ENCODE assay signal across 8 cellular contexts in the genomic region with DNA sequence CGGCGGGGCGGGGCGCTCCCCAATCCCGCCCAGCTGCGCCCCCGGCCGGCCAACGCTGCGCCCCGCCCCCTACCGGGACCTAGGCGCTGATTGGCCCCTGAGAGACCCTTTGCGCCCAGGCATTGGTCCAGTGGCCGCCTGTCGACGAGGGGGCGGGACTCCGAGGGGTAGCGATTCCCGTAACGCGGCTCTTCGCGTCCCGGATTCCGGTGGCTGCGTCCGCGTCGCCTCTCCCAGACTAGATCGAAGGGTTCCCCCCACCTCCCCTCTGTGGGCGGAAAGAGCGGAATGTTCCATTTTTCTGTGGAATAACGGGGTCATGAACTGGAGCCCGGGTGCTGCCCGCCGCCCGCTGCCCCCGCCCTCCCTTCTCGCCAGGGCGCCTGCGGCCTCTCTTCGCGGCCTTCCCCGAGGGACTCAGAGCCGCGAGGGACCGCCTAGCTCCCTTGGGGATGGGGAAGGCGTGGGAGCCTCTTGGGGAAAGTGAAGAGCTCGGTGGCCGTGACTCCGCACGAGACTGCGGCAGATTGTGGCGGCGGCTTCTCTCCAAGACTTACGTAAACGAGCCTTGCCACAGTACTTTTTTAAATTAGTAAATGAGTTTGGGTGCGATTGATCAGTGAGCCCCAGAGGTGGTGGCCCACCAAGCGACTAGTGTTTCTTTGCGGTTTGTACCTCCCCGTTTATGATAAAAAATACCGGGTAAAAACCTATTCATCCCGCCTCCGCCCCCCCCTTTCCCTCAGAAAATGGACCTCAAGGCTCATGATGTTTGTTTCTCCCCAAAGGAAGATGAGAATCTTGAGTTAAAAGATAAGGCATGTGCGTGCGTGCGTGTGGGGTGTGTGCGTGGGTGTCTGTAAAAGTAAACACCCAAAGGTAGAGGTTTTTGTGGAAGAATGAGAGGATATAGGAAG. TPM values are rescaled to one million over a fixed set of nuclear protein-coding genes. Genes with fewer than 3 reads are reported as not detected.
A peak's percentile ranks its signal among the peaks of the same experiment; 100 is the strongest.
DNase-seq lines count a peak whose midpoint lies in the region; ATAC-seq and TF ChIP-seq lines count a peak whose summit lies in the region.

No MANE protein-coding gene starts in this region.

- TF ChIP-seq CTCF in chondrocyte (IDR thresholded peaks at IDR 0.05): peak; percentile 61

- H3K27ac Mint-ChIP-seq in chondrocyte (ENCODE audit: unreplicated experiment): peak overlapping the region; percentile 99

- peak; percentile 95 for ATAC-seq in HG03439 (IDR thresholded peaks at IDR 0.05; ENCODE audit: unreplicated experiment)

- H3K36me3 Mint-ChIP-seq in chondrocyte (ENCODE audit: low read depth): peaks cover 2% of the 10 kb centered on the region

- H3K4me3 Mint-ChIP-seq in chondrocyte (ENCODE audit: unreplicated experiment): peak overlapping the region; percentile 98

- peaks cover 65% of the 10 kb centered on the region for H3K4me1 Mint-ChIP-seq in chondrocyte (ENCODE audit: low read depth)

- DNase-seq in Ammon's horn (ENCODE audit: low spot score) (peak; percentile 99), GM19238 (ENCODE audit: insufficient read length, low spot score) (peak; percentile 94), NCI-H460 (ENCODE audit: extremely low read depth, low read depth) (peak; percentile 96), chondrocyte (ENCODE audit: low spot score) (peak; percentile 98), kidney glomerular epithelial cell (lab: John Stamatoyannopoulos, UW) (peak; percentile 91)
- DNase-seq in activated CD4-positive, alpha-beta T cell treated with anti-CD3 and anti-CD28 coated beads for 24 hours (ENCODE audit: low read depth in 2 of 2): peak; percentile 95 to 96
- DNase-seq in stimulated activated CD4-positive, alpha-beta T cell treated with anti-CD3 and anti-CD28 coated beads, Interleukin-1b, Interleukin-23, amount 100 ng/mL, for 1 hour (ENCODE audit: low read depth in 2 of 2): peak; percentile 91 to 95

- H3K27me3 Mint-ChIP-seq in chondrocyte (ENCODE audit: low read depth): no peaks in the 10 kb centered on the region

- H3K9me3 Mint-ChIP-seq in chondrocyte (ENCODE audit: low read depth): peaks cover 3% of the 10 kb centered on the region

RNA-seq across cellular contexts. Expression of gene IL6ST, which starts 0.5 kb away (rescaled TPM):
- total RNA-seq in NCI-H460 (2014; rRNA removed; shearing (Covaris generic)): 44.3 and 48.5 TPM in 2 replicates
- 20.5 and 29.3 TPM in 2 replicates for polyA plus RNA-seq in NCI-H460 (2014; cell fraction: nucleus; rRNA removed)
- 167 to 221 TPM (median 210 TPM) in 3 replicates for total RNA-seq in chondrocyte

Comparison
In these comparisons a context has a peak if more than half of its experiments do, and no peak if none do; other contexts are left out.
1. Peak in every context shown above with its lines: DNase-seq and ATAC-seq.